Comparison of ENCODE assay signal across 20 cellular contexts in genomic region chr17:76235883-76236282, GRCh38. TPM values are rescaled to one million over a fixed set of nuclear protein-coding genes. Genes with fewer than 3 reads are reported as not detected.
DNase-seq lines count a peak whose midpoint lies in the region; ATAC-seq, FAIRE-seq and TF ChIP-seq lines count a peak whose summit lies in the region.
"Had no signal": no experiment of that assay in that cellular context is flagged by ENCODE, and none has a peak within 500 bp of the region (broad histone marks: within the 10 kb centered on the region; RNA-seq: fewer than 3 reads in every experiment).

No MANE protein-coding gene starts in this region.

- DNase-seq in HepG2 (ENCODE audit: low spot score) (no peak), right lobe of liver (no peak), K562 (ENCODE audit: extremely low read depth in 1 of 4, low spot score in 3 of 4) (no peak), COLO829 (ENCODE audit: low spot score) (no peak)
- DNase-seq in CD8-positive, alpha-beta T cell: no peak
- DNase-seq: COR-L47, DMS 273 treated with DMSO at 0.1 percent for 48 hours, DMS53, DND-41, EL, KG1 had no signal

- H2AFZ ChIP-seq in HepG2 (ENCODE audit: low read length): no peak overlapping the region
- peak overlapping the region; percentile 22 for H2AFZ ChIP-seq in K562 (ENCODE audit: low read depth, low read length)

- H3K27me3 Mint-ChIP-seq in CD8-positive, alpha-beta T cell (ENCODE audit: low read depth): no peaks in the 10 kb centered on the region

- no peaks in the 10 kb centered on the region for H3K9me3 ChIP-seq in HepG2 (ENCODE audit: low read length)
- H3K9me3 ChIP-seq in right lobe of liver: no peaks in the 10 kb centered on the region
- H3K9me3 ChIP-seq in CD8-positive, alpha-beta T cell (ENCODE audit: low read length): no peaks in the 10 kb centered on the region
- H3K9me3 ChIP-seq in K562 (replicated peaks; ENCODE audit: control insufficient read depth, insufficient read depth, low read depth, low read length): no peaks in the 10 kb centered on the region
- H3K9me3 ChIP-seq: HAP-1 had no signal

- H3K9me3 Mint-ChIP-seq in CD8-positive, alpha-beta T cell: peaks cover 1% of the 10 kb centered on the region
- H3K9me3 Mint-ChIP-seq: IgD-negative memory B cell had no signal

- H3K4me1 Mint-ChIP-seq in CD8-positive, alpha-beta T cell (ENCODE audit: low read depth): peaks cover 44% of the 10 kb centered on the region

- TF ChIP-seq POLR2A in HepG2 (IDR thresholded peaks at IDR 0.05; ENCODE audit: insufficient read depth in 1 of 2, low read depth in 2 of 2, low read length in 2 of 2) (no peak), right lobe of liver (IDR thresholded peaks at IDR 0.05) (no peak), K562 (conservative IDR thresholded peaks at IDR 0.05) (no peak)

- no peak for TF ChIP-seq EP300 in HepG2 (IDR thresholded peaks at IDR 0.05; ENCODE audit: low read depth in 2 of 2, low read length in 2 of 2)
- TF ChIP-seq EP300 in HepG2 (CRISPR knock-in tag; IDR thresholded peaks at IDR 0.05; ENCODE audit: borderline replicate concordance): no peak
- TF ChIP-seq EP300 in K562 (IDR thresholded peaks at IDR 0.05; ENCODE audit: low read length): no peak

- H3K27me3 ChIP-seq in HepG2 (ENCODE audit: control insufficient read depth in 1 of 2, insufficient read depth in 2 of 2, low read length in 2 of 2) (peaks cover 6 to 17% of the 10 kb centered on the region in 2 experiments; a peak in 4 of 5 replicates), right lobe of liver (no peaks in the 10 kb centered on the region), K562 (ENCODE audit: control insufficient read depth in 2 of 2, insufficient read depth in 2 of 2, low read length in 2 of 2) (no peaks in the 10 kb centered on the region)
- H3K27me3 ChIP-seq in CD8-positive, alpha-beta T cell (ENCODE audit: insufficient read depth, low read length): no peaks in the 10 kb centered on the region

- H3K9me1 ChIP-seq in K562 (ENCODE audit: control insufficient read depth, insufficient read depth, low read length): no peaks in the 10 kb centered on the region

- no peak overlapping the region for H3K27ac ChIP-seq in HepG2 (ENCODE audit: extremely low read length, insufficient read depth, low read length)
- no peak overlapping the region for H3K27ac ChIP-seq in right lobe of liver
- no peak overlapping the region for H3K27ac ChIP-seq in CD8-positive, alpha-beta T cell (ENCODE audit: low read depth, low read length)
- peak overlapping the region; percentile 59; the same call in 2 of the 3 replicates for H3K27ac ChIP-seq in K562 (ENCODE audit: extremely low read depth, low read depth, low read length)
- H3K27ac ChIP-seq: BLaER1 treated with 17β-estradiol and CSF1 and Interleukin-3, amounts not matched to agents 10 nM and 100 nM had no signal

- TF ChIP-seq CTCF in HepG2 (CRISPR knock-in tag; IDR thresholded peaks at IDR 0.05) (no peak), right lobe of liver (IDR thresholded peaks at IDR 0.05) (no peak), K562 (IDR thresholded peaks at IDR 0.05 in 2 of 3, conservative IDR thresholded peaks at IDR 0.05 in 1 of 3; ENCODE audit: insufficient read depth in 2 of 3, low read depth in 1 of 3, low read length in 3 of 3) (no peak)
- no peak for TF ChIP-seq CTCF in CD8-positive, alpha-beta T cell (IDR thresholded peaks at IDR 0.05)

- CTCF ChIA-PET in HepG2 (lab: Yijun Ruan, JAX; ENCODE audit: low intra/inter-chr PET ratio, low total read pairs): no interaction called here
- CTCF ChIA-PET in CD8-positive, alpha-beta T cell (lab: Charles Lee): no interaction called here
- CTCF ChIA-PET in K562 (lab: Yijun Ruan, JAX; ENCODE audit: low intra/inter-chr PET ratio): no interaction called here

- H3K79me2 ChIP-seq in HepG2 (ENCODE audit: insufficient read depth, low read length) (no peaks in the 10 kb centered on the region), K562 (ENCODE audit: control insufficient read depth, insufficient read depth, low read length) (peaks cover 90% of the 10 kb centered on the region)

- in situ Hi-C loops in HepG2 (cut with HindIII; ENCODE audit: extremely low pct_ligation_motif_present, low pct_unique_long_range_greater_than_20kb): no loop called here
- in situ Hi-C loops in K562 (cut with MboI): no loop called here

- WGBS in HepG2 (ENCODE audit: low lambda C conversion rate): 60% methylated on average over 2 of the region's 2 CpGs
- WGBS in right lobe of liver (ENCODE audit: insufficient coverage, low coverage, low lambda C conversion rate, missing lambda C conversion rate): 88% methylated on average over 1 of the region's 2 CpGs
- WGBS in K562 (ENCODE audit: insufficient coverage, low coverage, missing lambda C conversion rate): 8% methylated on average over 2 of the region's 2 CpGs

- H4K20me1 ChIP-seq in HepG2 (ENCODE audit: insufficient read depth, low read length) (no peaks in the 10 kb centered on the region), K562 (replicated peaks; ENCODE audit: control insufficient read depth, insufficient read depth, low read length) (no peaks in the 10 kb centered on the region)

- intact Hi-C loops in HepG2 (cut with micrococcal nuclease; ENCODE audit: unreplicated experiment): no loop called here
- intact Hi-C loops in right lobe of liver (cut with DNase I): no loop called here
- intact Hi-C loops in CD8-positive, alpha-beta T cell (cut with DNase I, micrococcal nuclease): loop anchor here (5.0 kb wide), 2 partner anchors 54 to 114 kb away; no protein-coding TSS in a partner anchor
- intact Hi-C loops in K562 (cut with micrococcal nuclease): loop anchor here (2.0 to 5.0 kb wide), 2 partner anchors 41 to 54 kb away; no protein-coding TSS in a partner anchor

- H3K4me3 ChIP-seq in HepG2 (replicated peaks in 1 of 3; ENCODE audit: insufficient read depth in 1 of 3, low read depth in 2 of 3, low read length in 3 of 3) (no peak overlapping the region), right lobe of liver (no peak overlapping the region), K562 (no peak overlapping the region)
- H3K4me3 ChIP-seq in CD8-positive, alpha-beta T cell (ENCODE audit: low read depth, low read length): no peak overlapping the region
- H3K4me3 ChIP-seq: BLaER1 treated with 17β-estradiol and CSF1 and Interleukin-3, amounts not matched to agents 10 nM and 100 nM; GM12878; HAP-1 had no signal

- BruUV-seq in HepG2 (replicated peaks; lab: Mats Ljungman, UMichigan) (no TSS peak), K562 (replicated peaks; lab: Mats Ljungman, UMichigan) (no TSS peak)

- H3K4me3 Mint-ChIP-seq in CD8-positive, alpha-beta T cell: no peak overlapping the region
- H3K4me3 Mint-ChIP-seq: B cell had no signal

- H3K36me3 Mint-ChIP-seq in CD8-positive, alpha-beta T cell: peaks cover 7% of the 10 kb centered on the region

- H3K36me3 ChIP-seq in HepG2 (replicated peaks in 1 of 2; ENCODE audit: control insufficient read depth in 1 of 2, insufficient read depth in 2 of 2, low read length in 2 of 2) (no peaks in the 10 kb centered on the region), right lobe of liver (no peaks in the 10 kb centered on the region), K562 (ENCODE audit: control insufficient read depth, insufficient read depth, low read length) (peaks cover 3% of the 10 kb centered on the region; the same call in 1 of the 3 replicates)
- no peaks in the 10 kb centered on the region for H3K36me3 ChIP-seq in CD8-positive, alpha-beta T cell (ENCODE audit: insufficient read depth, low read length)
- H3K36me3 ChIP-seq: BLaER1 treated with 17β-estradiol and CSF1 and Interleukin-3, amounts not matched to agents 10 nM and 100 nM; HAP-1 had no signal

- POLR2A ChIA-PET in HepG2 (lab: Yijun Ruan, JAX) (no interaction called here), K562 (lab: Yijun Ruan, JAX) (interaction anchor here (0.6 to 4.8 kb wide), 7 partner anchors 8 to 458 kb away, joined by 3 to 42 read pairs (median 4); no protein-coding TSS in a partner anchor)
- POLR2A ChIA-PET in CD8-positive, alpha-beta T cell (lab: Charles Lee): interaction anchor here (0.7 kb wide), 1 partner anchor 28 kb away, joined by 3 read pairs; no protein-coding TSS in a partner anchor

- FAIRE-seq in HepG2 (lab: Jason Lieb, UNC): peak; percentile 34
- no peak for FAIRE-seq in K562 (lab: Jason Lieb, UNC)
- FAIRE-seq: GM12878, H1, HTR-8/SVneo had no signal

- TF ChIP-seq RAD21 in HepG2 (CRISPR knock-in tag; IDR thresholded peaks at IDR 0.05) (no peak), K562 (CRISPR knock-in tag; conservative IDR thresholded peaks at IDR 0.05 in 1 of 2, IDR thresholded peaks at IDR 0.05 in 1 of 2) (no peak)

- H3K4me1 ChIP-seq in HepG2 (ENCODE audit: insufficient read depth, low read length): peaks cover 31% of the 10 kb centered on the region
- H3K4me1 ChIP-seq in right lobe of liver: peaks cover 0 to 6% (median 2%) of the 10 kb centered on the region in 4 donors
- peaks cover 11% of the 10 kb centered on the region for H3K4me1 ChIP-seq in CD8-positive, alpha-beta T cell (ENCODE audit: insufficient read depth, low read length)
- peaks cover 26 to 33% of the 10 kb centered on the region in 2 experiments; a peak in 4 of 5 replicates for H3K4me1 ChIP-seq in K562 (replicated peaks in 1 of 2; ENCODE audit: control insufficient read depth in 2 of 2, insufficient read depth in 2 of 2, low read length in 2 of 2)

- H3K9ac ChIP-seq in HepG2 (ENCODE audit: insufficient read depth, low read depth, low read length) (no peak overlapping the region), K562 (ENCODE audit: insufficient read depth in 1 of 2, low read depth in 2 of 2, low read length in 2 of 2) (peak overlapping the region; percentile 20 to 78; a peak in 1 of 4 replicates)
- H3K9ac ChIP-seq: BLaER1 treated with 17β-estradiol and CSF1 and Interleukin-3, amounts not matched to agents 10 nM and 100 nM had no signal

- peak overlapping the region; percentile 79 for H3K27ac Mint-ChIP-seq in CD8-positive, alpha-beta T cell
- H3K27ac Mint-ChIP-seq: B cell, IgD-negative memory B cell had no signal

- H3K4me2 ChIP-seq in HepG2 (ENCODE audit: low read depth, low read length) (no peak overlapping the region), K562 (ENCODE audit: insufficient read depth, low read length) (peak overlapping the region; percentile 61; the same call in 1 of the 2 replicates)
- H3K4me2 ChIP-seq: BLaER1 treated with 17β-estradiol and CSF1 and Interleukin-3, amounts not matched to agents 10 nM and 100 nM had no signal

- ATAC-seq in HepG2 (no peak), right lobe of liver (no peak), K562 (no peak), HG02610 (IDR thresholded peaks at IDR 0.05; ENCODE audit: unreplicated experiment) (no peak), HG02852 (IDR thresholded peaks at IDR 0.05; ENCODE audit: unreplicated experiment) (no peak)
- ATAC-seq in CD8-positive, alpha-beta T cell: no peak
- ATAC-seq: GM12878 had no signal

RNA-seq across cellular contexts. Expression of gene RNF157, which starts 4.4 kb away (rescaled TPM):
- total RNA-seq in HepG2 (2016; rRNA removed; fragmentation: Illumina TruSeq; extraction: Trizol) (1.4 and 1.5 TPM in 2 replicates), right lobe of liver (10 to 100 TPM in 2 of 6 experiments, 1 to 10 TPM in 2, under 1 TPM in 2; 0.39 to 14.5 (median 6.0) TPM), K562 (2014; rRNA removed) (12.7 and 21.6 TPM in 2 replicates), K562 (2014; rRNA removed; fragmentation: Illumina TruSeq; extraction: Trizol) (16.3 and 17.9 TPM in 2 replicates), K562 (2015; rRNA removed; fragmentation: Illumina TruSeq; extraction: Trizol) (28.2 and 28.7 TPM in 2 replicates), K562 (2021) (28.6 and 29.0 TPM in 2 replicates)
- total RNA-seq in HepG2 (2016; cell fraction: cytosol; rRNA removed; fragmentation: Illumina TruSeq; extraction: Trizol; ENCODE audit: low read depth): 1.0 and 1.9 TPM in 2 replicates
- total RNA-seq in HepG2 (2016; cell fraction: insoluble cytoplasmic fraction; rRNA removed; fragmentation: Illumina TruSeq; extraction: Trizol): 1.5 and 2.1 TPM in 2 replicates
- total RNA-seq in HepG2 (2016; cell fraction: membrane; rRNA removed; fragmentation: Illumina TruSeq; extraction: Trizol): 3.1 and 3.6 TPM in 2 replicates
- 1.0 and 2.8 TPM in 2 replicates for total RNA-seq in HepG2 (2016; cell fraction: nucleus; rRNA removed; fragmentation: Illumina TruSeq; extraction: Trizol)
- polyA plus RNA-seq in HepG2 (2011; rRNA removed) (0.44 and 0.82 TPM in 2 replicates), K562 (2011; rRNA removed) (30.5 and 37.8 TPM in 2 replicates), K562 (2014; fragmentation: Illumina TruSeq; extraction: Trizol) (29.0 and 31.7 TPM in 2 replicates), K562 (2014; fragmentation: Nextera tagmentation; extraction: Ambion mirVana) (10 to 100 TPM in 1 of 2 experiments, 1 to 10 TPM in 1; 8.1 to 12.7 TPM), K562 (2014; rRNA removed) (20.8 and 26.3 TPM in 2 replicates)
- 0.52 and 0.71 TPM in 2 replicates for polyA plus RNA-seq in HepG2 (2011; cell fraction: cytosol; rRNA removed)
- 0.42 TPM in 2 replicates for polyA plus RNA-seq in HepG2 (2011; cell fraction: nucleus; rRNA removed)
- 0.86 and 1.1 TPM in 2 replicates for polyA plus RNA-seq in HepG2 (2012)
- 1.7 and 2.0 TPM in 2 replicates for polyA plus RNA-seq in HepG2 (2016; cell fraction: cytosol; fragmentation: Illumina TruSeq; extraction: Trizol; ENCODE audit: low read depth)
- 1.9 and 2.1 TPM in 2 replicates for polyA plus RNA-seq in HepG2 (2016; cell fraction: insoluble cytoplasmic fraction; fragmentation: Illumina TruSeq; extraction: Trizol; ENCODE audit: low read depth)
- 3.0 and 5.1 TPM in 2 replicates for polyA plus RNA-seq in HepG2 (2016; cell fraction: membrane; fragmentation: Illumina TruSeq; extraction: Trizol; ENCODE audit: low read depth)
- polyA plus RNA-seq in HepG2 (2016; cell fraction: nucleus; fragmentation: Illumina TruSeq; extraction: Trizol; ENCODE audit: insufficient read depth, low read depth): 1.8 and 3.8 TPM in 2 replicates
- 0.66 and 3.2 TPM in 2 replicates for polyA minus RNA-seq in HepG2 (2011; rRNA and poly(A)+ RNA removed; ENCODE audit: low replicate concordance)
- polyA minus RNA-seq in HepG2 (2011; cell fraction: cytosol; rRNA and poly(A)+ RNA removed): 0.79 and 1.5 TPM in 2 replicates
- 0.77 and 0.99 TPM in 2 replicates for polyA minus RNA-seq in HepG2 (2011; cell fraction: nucleus; rRNA and poly(A)+ RNA removed)
- 10 to 100 TPM; 22.3 to 25.5 TPM for total RNA-seq in CD8-positive, alpha-beta T cell
- 105 and 114 TPM in 2 replicates for total RNA-seq in K562 (2011; cell fraction: chromatin; rRNA removed; ENCODE audit: low replicate concordance)
- 43.7 and 60.5 TPM in 2 replicates for total RNA-seq in K562 (2011; cell fraction: nucleolus; rRNA removed)
- 85.8 and 127 TPM in 2 replicates for total RNA-seq in K562 (2011; cell fraction: nucleoplasm; rRNA removed)
- polyA plus RNA-seq in K562 (2011; cell fraction: cytosol; rRNA removed): 29.5 and 33.1 TPM in 2 replicates
- 28.4 and 36.3 TPM in 2 replicates for polyA plus RNA-seq in K562 (2011; cell fraction: nucleus; rRNA removed)
- 21.3 and 53.9 TPM in 2 replicates for polyA plus RNA-seq in K562 (2012)
- 40.3 and 41.8 TPM in 2 replicates for polyA minus RNA-seq in K562 (2011; rRNA and poly(A)+ RNA removed)
- polyA minus RNA-seq in K562 (2011; cell fraction: cytosol; rRNA and poly(A)+ RNA removed): 30.4 and 40.2 TPM in 2 replicates
- 13.2 and 28.3 TPM in 2 replicates for polyA minus RNA-seq in K562 (2011; cell fraction: nucleus; rRNA and poly(A)+ RNA removed)

RNA-seq across cellular contexts. Expression of gene UBALD2, which starts 29.3 kb away (rescaled TPM):
- total RNA-seq in HepG2 (2016; rRNA removed; fragmentation: Illumina TruSeq; extraction: Trizol) (3.3 and 5.3 TPM in 2 replicates), right lobe of liver (10 to 100 TPM in 4 of 6 experiments, 1 to 10 TPM in 2; 7.3 to 17.9 (median 14.5) TPM), K562 (2014; rRNA removed) (43.1 and 52.7 TPM in 2 replicates), K562 (2014; rRNA removed; fragmentation: Illumina TruSeq; extraction: Trizol) (5.8 and 7.6 TPM in 2 replicates), K562 (2015; rRNA removed; fragmentation: Illumina TruSeq; extraction: Trizol) (21.9 and 25.3 TPM in 2 replicates), K562 (2021) (85.3 and 94.1 TPM in 2 replicates)
- total RNA-seq in HepG2 (2016; cell fraction: cytosol; rRNA removed; fragmentation: Illumina TruSeq; extraction: Trizol; ENCODE audit: low read depth): 6.8 and 10.0 TPM in 2 replicates
- 4.4 and 4.5 TPM in 2 replicates for total RNA-seq in HepG2 (2016; cell fraction: insoluble cytoplasmic fraction; rRNA removed; fragmentation: Illumina TruSeq; extraction: Trizol)
- 9.1 and 9.4 TPM in 2 replicates for total RNA-seq in HepG2 (2016; cell fraction: membrane; rRNA removed; fragmentation: Illumina TruSeq; extraction: Trizol)
- total RNA-seq in HepG2 (2016; cell fraction: nucleus; rRNA removed; fragmentation: Illumina TruSeq; extraction: Trizol): 2.6 and 3.2 TPM in 2 replicates
- polyA plus RNA-seq in HepG2 (2011; rRNA removed) (50.5 and 89.7 TPM in 2 replicates), K562 (2011; rRNA removed) (46.6 and 79.6 TPM in 2 replicates), K562 (2014; fragmentation: Illumina TruSeq; extraction: Trizol) (17.4 and 39.3 TPM in 2 replicates), K562 (2014; fragmentation: Nextera tagmentation; extraction: Ambion mirVana) (1 to 10 TPM; 2.3 to 3.9 TPM), K562 (2014; rRNA removed) (40.6 and 46.5 TPM in 2 replicates)
- 14.6 and 28.0 TPM in 2 replicates for polyA plus RNA-seq in HepG2 (2011; cell fraction: cytosol; rRNA removed)
- 19.7 and 23.1 TPM in 2 replicates for polyA plus RNA-seq in HepG2 (2011; cell fraction: nucleus; rRNA removed)
- 16.6 and 21.8 TPM in 2 replicates for polyA plus RNA-seq in HepG2 (2012)
- 26.5 and 33.4 TPM in 2 replicates for polyA plus RNA-seq in HepG2 (2016; cell fraction: cytosol; fragmentation: Illumina TruSeq; extraction: Trizol; ENCODE audit: low read depth)
- polyA plus RNA-seq in HepG2 (2016; cell fraction: insoluble cytoplasmic fraction; fragmentation: Illumina TruSeq; extraction: Trizol; ENCODE audit: low read depth): 15.4 and 17.2 TPM in 2 replicates
- 28.1 and 30.3 TPM in 2 replicates for polyA plus RNA-seq in HepG2 (2016; cell fraction: membrane; fragmentation: Illumina TruSeq; extraction: Trizol; ENCODE audit: low read depth)
- polyA plus RNA-seq in HepG2 (2016; cell fraction: nucleus; fragmentation: Illumina TruSeq; extraction: Trizol; ENCODE audit: insufficient read depth, low read depth): 8.4 and 13.3 TPM in 2 replicates
- polyA minus RNA-seq in HepG2 (2011; rRNA and poly(A)+ RNA removed; ENCODE audit: low replicate concordance): 24.6 and 37.9 TPM in 2 replicates
- 14.7 and 29.2 TPM in 2 replicates for polyA minus RNA-seq in HepG2 (2011; cell fraction: cytosol; rRNA and poly(A)+ RNA removed)
- 4.2 and 7.1 TPM in 2 replicates for polyA minus RNA-seq in HepG2 (2011; cell fraction: nucleus; rRNA and poly(A)+ RNA removed)
- total RNA-seq in CD8-positive, alpha-beta T cell: 100 to 1,000 TPM; 241 to 249 TPM
- 10.6 and 25.5 TPM in 2 replicates for total RNA-seq in K562 (2011; cell fraction: chromatin; rRNA removed; ENCODE audit: low replicate concordance)
- total RNA-seq in K562 (2011; cell fraction: nucleolus; rRNA removed): 27.3 and 33.0 TPM in 2 replicates
- total RNA-seq in K562 (2011; cell fraction: nucleoplasm; rRNA removed): 22.7 and 24.3 TPM in 2 replicates
- 34.5 and 74.0 TPM in 2 replicates for polyA plus RNA-seq in K562 (2011; cell fraction: cytosol; rRNA removed)
- polyA plus RNA-seq in K562 (2011; cell fraction: nucleus; rRNA removed): 55.6 and 56.6 TPM in 2 replicates
- 62.8 and 75.4 TPM in 2 replicates for polyA plus RNA-seq in K562 (2012)
- 8.0 and 8.5 TPM in 2 replicates for polyA minus RNA-seq in K562 (2011; rRNA and poly(A)+ RNA removed)
- polyA minus RNA-seq in K562 (2011; cell fraction: cytosol; rRNA and poly(A)+ RNA removed): 32.8 and 59.0 TPM in 2 replicates
- 8.1 and 9.6 TPM in 2 replicates for polyA minus RNA-seq in K562 (2011; cell fraction: nucleus; rRNA and poly(A)+ RNA removed)

Comparison
In these comparisons a context has a peak if more than half of its experiments do, and no peak if none do; other contexts are left out.
1. intact Hi-C loops: an anchor here in CD8-positive, alpha-beta T cell (5.0 kb wide) and K562 (2.0 to 5.0 kb wide); none called in HepG2 and right lobe of liver.